27 cellular contexts compared by ENCODE assay signal in genomic region chr19:33535176-33535575, GRCh38. TPM values are rescaled to one million over a fixed set of nuclear protein-coding genes. Genes with fewer than 3 reads are reported as not detected.
A peak's percentile ranks its signal among the peaks of the same experiment; 100 is the strongest.
DNase-seq lines count a peak whose midpoint lies in the region; ATAC-seq, FAIRE-seq and TF ChIP-seq lines count a peak whose summit lies in the region.
"Had no signal": no experiment of that assay in that cellular context is flagged by ENCODE, and none has a peak within 500 bp of the region (broad histone marks: within the 10 kb centered on the region; RNA-seq: fewer than 3 reads in every experiment).

No MANE protein-coding gene starts in this region.

- WGBS in mammary epithelial cell (ENCODE audit: low coverage, missing lambda C conversion rate), result 17% methylated on average over 6 of the region's 9 CpGs

- H3K9me3 ChIP-seq in mammary epithelial cell (replicated peaks; ENCODE audit: insufficient read depth, low read length), result peaks cover 2% of the 10 kb centered on the region
- H3K9me3 ChIP-seq: neutrophil, Peyer's patch, SJCRH30, suprapubic skin had no signal

- no peak overlapping the region for H2AFZ ChIP-seq in mammary epithelial cell (ENCODE audit: low read depth, low read length)

- no peak for TF ChIP-seq CTCF in mammary epithelial cell (conservative IDR thresholded peaks at IDR 0.05 in 1 of 2, IDR thresholded peaks at IDR 0.05 in 1 of 2; ENCODE audit: extremely low read depth in 1 of 2, insufficient read depth in 1 of 2, low read depth in 1 of 2, low read length in 2 of 2)

- H3K4me1 Mint-ChIP-seq in activated T-helper 1 cell treated with anti-CD3 and anti-CD28 coated beads, Interleukin-12 subunit alpha, Interleukin-12 subunit beta, Interleukin-2, Interleukin-4 antibody, amounts not matched to agents 30 ng/mL and 10 ng/mL and 1 ng/mL, durations not matched to agents 14 hours and 24 hours and 36 hours (ENCODE audit: low read depth), result no peaks in the 10 kb centered on the region
- H3K4me1 Mint-ChIP-seq: activated naive CD8-positive, alpha-beta T cell treated with anti-CD3 and anti-CD28 coated beads, Interleukin-2, amount 50 U/mL, for 24 hours had no signal

- H3K4me3 ChIP-seq in mammary epithelial cell (replicated peaks in 1 of 3; ENCODE audit: insufficient read depth in 1 of 3, low read depth in 2 of 3, low read length in 3 of 3), result no peak overlapping the region
- H3K4me3 ChIP-seq: Peyer's patch, SJCRH30, suprapubic skin had no signal

- CTCF ChIA-PET in mammary epithelial cell (lab: Charles Lee; ENCODE audit: low non-redundant PET), result no interaction called here

- H3K4me3 Mint-ChIP-seq in activated T-helper 1 cell treated with anti-CD3 and anti-CD28 coated beads, Interleukin-12 subunit alpha, Interleukin-12 subunit beta, Interleukin-2, Interleukin-4 antibody, amounts not matched to agents 30 ng/mL and 10 ng/mL and 1 ng/mL, durations not matched to agents 14 hours and 24 hours and 36 hours, result no peak overlapping the region
- H3K4me3 Mint-ChIP-seq: activated CD8-positive, alpha-beta T cell treated with anti-CD3 and anti-CD28 coated beads, Interleukin-2, amount 10 ng/mL, durations not matched to agents 7 days and 5 days; activated naive CD8-positive, alpha-beta T cell treated with anti-CD3 and anti-CD28 coated beads, Interleukin-2, amount 50 U/mL, for 24 hours; CD8-positive, alpha-beta T cell; endodermal cell had no signal

- no peak overlapping the region for H3K9ac ChIP-seq in mammary epithelial cell (ENCODE audit: insufficient read depth, low read length)

- H3K4me2 ChIP-seq in mammary epithelial cell (ENCODE audit: insufficient read depth, low read depth, low read length), result no peak overlapping the region

- dilution Hi-C loops in mammary epithelial cell (cut with HindIII; ENCODE audit: low sequenced_read_pairs), result loop anchor here (5.0 kb wide), 1 partner anchor 53 kb away; no protein-coding TSS in a partner anchor

- no peak overlapping the region for H3K27ac Mint-ChIP-seq in activated T-helper 1 cell treated with anti-CD3 and anti-CD28 coated beads, Interleukin-12 subunit alpha, Interleukin-12 subunit beta, Interleukin-2, Interleukin-4 antibody, amounts not matched to agents 30 ng/mL and 10 ng/mL and 1 ng/mL, durations not matched to agents 14 hours and 24 hours and 36 hours
- H3K27ac Mint-ChIP-seq: activated CD8-positive, alpha-beta T cell treated with anti-CD3 and anti-CD28 coated beads, Interleukin-2, amount 10 ng/mL, durations not matched to agents 7 days and 5 days; activated naive CD8-positive, alpha-beta T cell treated with anti-CD3 and anti-CD28 coated beads, Interleukin-2, amount 50 U/mL, for 24 hours; CD8-positive, alpha-beta T cell; endodermal cell had no signal

- no peaks in the 10 kb centered on the region for H3K9me3 Mint-ChIP-seq in activated T-helper 1 cell treated with anti-CD3 and anti-CD28 coated beads, Interleukin-12 subunit alpha, Interleukin-12 subunit beta, Interleukin-2, Interleukin-4 antibody, amounts not matched to agents 30 ng/mL and 10 ng/mL and 1 ng/mL, durations not matched to agents 14 hours and 24 hours and 36 hours
- H3K9me3 Mint-ChIP-seq: activated naive CD8-positive, alpha-beta T cell treated with anti-CD3 and anti-CD28 coated beads, Interleukin-2, amount 50 U/mL, for 24 hours; CD8-positive, alpha-beta T cell; endodermal cell had no signal

- H4K20me1 ChIP-seq in mammary epithelial cell (ENCODE audit: insufficient read depth, low read length), result no peaks in the 10 kb centered on the region

- in situ Hi-C loops in mammary epithelial cell (cut with MboI; ENCODE audit: low sequenced_read_pairs in 2 of 2), result no loop called here

- peaks cover 2% of the 10 kb centered on the region for H3K27me3 Mint-ChIP-seq in activated T-helper 1 cell treated with anti-CD3 and anti-CD28 coated beads, Interleukin-12 subunit alpha, Interleukin-12 subunit beta, Interleukin-2, Interleukin-4 antibody, amounts not matched to agents 30 ng/mL and 10 ng/mL and 1 ng/mL, durations not matched to agents 14 hours and 24 hours and 36 hours (ENCODE audit: insufficient read depth)

- intact Hi-C loops in mammary epithelial cell (cut with micrococcal nuclease), result no loop called here
- intact Hi-C loops in activated T-helper 1 cell treated with anti-CD3 and anti-CD28 coated beads, Interleukin-12 subunit alpha, Interleukin-12 subunit beta, Interleukin-2, Interleukin-4 antibody, amounts not matched to agents 30 ng/mL and 10 ng/mL and 1 ng/mL, durations not matched to agents 14 hours and 24 hours and 36 hours (cut with micrococcal nuclease), result no loop called here

- ATAC-seq in GM19324 (IDR thresholded peaks at IDR 0.05; ENCODE audit: low FRiP score, unreplicated experiment), result no peak
- ATAC-seq: activated CD8-positive, alpha-beta T cell treated with anti-CD3 and anti-CD28 coated beads, Interleukin-2, amount 10 ng/mL, durations not matched to agents 7 days and 5 days; activated naive CD8-positive, alpha-beta T cell treated with anti-CD3 and anti-CD28 coated beads, Interleukin-2, amount 50 U/mL, for 24 hours; CD8-positive, alpha-beta T cell; left cardiac atrium had no signal

- no peaks in the 10 kb centered on the region for H3K36me3 ChIP-seq in mammary epithelial cell (ENCODE audit: insufficient read depth, low read length)
- H3K36me3 ChIP-seq: brain microvascular endothelial cell, neutrophil, Peyer's patch, SJCRH30, suprapubic skin had no signal

- no peak for FAIRE-seq in H54 (lab: Jason Lieb, UNC)
- FAIRE-seq: G401.6, small intestine had no signal

- peak; percentile 69 for DNase-seq in H54 (ENCODE audit: insufficient read length, low spot score)
- DNase-seq in mammary epithelial cell, result peak; percentile 63
- peak; percentile 69 for DNase-seq in islet precursor cell
- no peak for DNase-seq in activated T-helper 1 cell treated with anti-CD3 and anti-CD28 coated beads, Interleukin-12 subunit alpha, Interleukin-12 subunit beta, Interleukin-2, Interleukin-4 antibody, amounts not matched to agents 30 ng/mL and 10 ng/mL and 1 ng/mL, durations not matched to agents 14 hours and 24 hours and 36 hours (ENCODE audit: low spot score)
- no peak for DNase-seq in NCI-H1105 (lab: John Stamatoyannopoulos, UW)
- no peak for DNase-seq in NOMO-1 treated with dmso at 0.1 percent for 144 hours (lab: John Stamatoyannopoulos, UW; ENCODE audit: unreplicated experiment)
- DNase-seq: activated CD4-positive, alpha-beta T cell treated with anti-CD3 and anti-CD28 coated beads for 1 hour; activated CD8-positive, alpha-beta T cell treated with anti-CD3 and anti-CD28 coated beads, Interleukin-2, amount 10 ng/mL, durations not matched to agents 7 days and 5 days; activated effector memory CD4-positive, alpha-beta T cell treated with anti-CD3 and anti-CD28 coated beads, Interleukin-2, amount 50 U/mL, for 16 hours; activated naive CD8-positive, alpha-beta T cell treated with anti-CD3 and anti-CD28 coated beads, Interleukin-2, amount 50 U/mL, for 24 hours; activated T-cell treated with anti-CD3 and anti-CD28 coated beads for 4 hours; brain microvascular endothelial cell; CD8-positive, alpha-beta T cell; endodermal cell; Karpas-422; left cardiac atrium; NCI-H187; NCI-H524 treated with DMSO at 0.1 percent for 48 hours; NK-92 treated with Interleukin-12 subunit alpha and Interleukin-12 subunit beta, amount 100 ng/mL, for 24 hours; Peyer's patch; SJCRH30; small intestine; stimulated activated CD4-positive, alpha-beta T cell treated with anti-CD3 and anti-CD28 coated beads, Interleukin-2, amount 100 ng/mL, for 24 hours had no signal

- no peaks in the 10 kb centered on the region for H3K27me3 ChIP-seq in mammary epithelial cell (ENCODE audit: insufficient read depth, low read length)
- H3K27me3 ChIP-seq: brain microvascular endothelial cell, neutrophil, Peyer's patch had no signal

- H3K27ac ChIP-seq in mammary epithelial cell (ENCODE audit: insufficient read depth, low read depth, low read length), result no peak overlapping the region
- H3K27ac ChIP-seq: brain microvascular endothelial cell, neutrophil, Peyer's patch, SJCRH30, suprapubic skin had no signal

- no TSS peak for BruUV-seq in mammary epithelial cell (replicated peaks; lab: Mats Ljungman, UMichigan)

- no peaks in the 10 kb centered on the region for H3K4me1 ChIP-seq in mammary epithelial cell (ENCODE audit: insufficient read depth, low read length)
- H3K4me1 ChIP-seq: Peyer's patch, SJCRH30, suprapubic skin had no signal

- H3K79me2 ChIP-seq in mammary epithelial cell (ENCODE audit: insufficient read depth, low read length), result no peaks in the 10 kb centered on the region

- H3K36me3 Mint-ChIP-seq in activated T-helper 1 cell treated with anti-CD3 and anti-CD28 coated beads, Interleukin-12 subunit alpha, Interleukin-12 subunit beta, Interleukin-2, Interleukin-4 antibody, amounts not matched to agents 30 ng/mL and 10 ng/mL and 1 ng/mL, durations not matched to agents 14 hours and 24 hours and 36 hours (ENCODE audit: low read depth), result no peaks in the 10 kb centered on the region
- H3K36me3 Mint-ChIP-seq: CD8-positive, alpha-beta T cell had no signal

- no peak for TF ChIP-seq POLR2A in H54 (IDR thresholded peaks at IDR 0.05; ENCODE audit: low read depth, low read length)

RNA-seq across cellular contexts. Expression of gene PEPD, which starts 13.6 kb away (rescaled TPM):
- total RNA-seq in mammary epithelial cell, result 10 to 100 TPM; 28.2 to 33.5 TPM
- 39.2 TPM for polyA plus RNA-seq in mammary epithelial cell
- 25.9 TPM for polyA minus RNA-seq in mammary epithelial cell
- 14.0 and 15.0 TPM in 2 replicates for total RNA-seq in activated T-helper 1 cell treated with anti-CD3 and anti-CD28 coated beads, Interleukin-12 subunit alpha, Interleukin-12 subunit beta, Interleukin-2, Interleukin-4 antibody, amounts not matched to agents 30 ng/mL and 10 ng/mL and 1 ng/mL, durations not matched to agents 14 hours and 24 hours and 36 hours

Comparison
In these comparisons a context has a peak if more than half of its experiments do, and no peak if none do; other contexts are left out.
1. DNase-seq: peak in H54 (single experiment), mammary epithelial cell (single experiment) and islet precursor cell (single experiment); none in activated T-helper 1 cell treated with anti-CD3 and anti-CD28 coated beads, Interleukin-12 subunit alpha, Interleukin-12 subunit beta, Interleukin-2, Interleukin-4 antibody, amounts not matched to agents 30 ng/mL and 10 ng/mL and 1 ng/mL, durations not matched to agents 14 hours and 24 hours and 36 hours (single experiment), NCI-H1105 (single experiment) and NOMO-1 treated with dmso at 0.1 percent for 144 hours (single experiment).